In genomic region chr1:64139877-64140276, GRCh38 we compare ENCODE assay signal across 24 cellular contexts.
A peak's percentile ranks its signal among the peaks of the same experiment; 100 is the strongest.
DNase-seq lines count a peak whose midpoint lies in the region; ATAC-seq and TF ChIP-seq lines count a peak whose summit lies in the region.
"Had no signal": no experiment of that assay in that cellular context is flagged by ENCODE, and none has a peak within 500 bp of the region (broad histone marks: within the 10 kb centered on the region; RNA-seq: fewer than 3 reads in every experiment).

No MANE protein-coding gene starts in this region.

- no peak overlapping the region for H4K8ac ChIP-seq in mesendoderm (ENCODE audit: low read depth, low read length)

- H3K9me3 ChIP-seq in parathyroid adenoma (ENCODE audit: control insufficient read depth, low read length): no peaks in the 10 kb centered on the region
- H3K9me3 ChIP-seq: BLaER1, MG63 had no signal

- no peak overlapping the region for H4K5ac ChIP-seq in mesendoderm (ENCODE audit: low read length)

- DNase-seq in SK-N-DZ (ENCODE audit: low spot score) (peak; percentile 58), chondrocyte (ENCODE audit: low spot score) (no peak), mesendoderm (peak; percentile 68), NCI-H524 treated with DMSO at 0.1 percent for 48 hours (lab: John Stamatoyannopoulos, UW) (no peak), iPS-NIHi7 (ENCODE audit: extremely low spot score) (no peak), cortex of kidney (lab: John Stamatoyannopoulos, UW) (no peak)
- DNase-seq: CD4-positive, CD25-positive, alpha-beta regulatory T cell; DMS153; DND-41; GM23248; H7; KG1; MG63; NCI-H1105 treated with DMSO at 0.1 percent for 48 hours; NCI-H146; NCI-H1930; NCI-H446 treated with DMSO at 0.1 percent for 48 hours; NCI-H526 treated with DMSO at 0.1 percent for 48 hours; PC-9; RPMI8226; SHP77 had no signal

- no peaks in the 10 kb centered on the region for H3K27me3 Mint-ChIP-seq in chondrocyte (ENCODE audit: low read depth)
- H3K27me3 Mint-ChIP-seq: CD4-positive, CD25-positive, alpha-beta regulatory T cell had no signal

- no peak overlapping the region for H2BK15ac ChIP-seq in mesendoderm (replicated peaks; ENCODE audit: low read depth)

- no peak overlapping the region for H2BK5ac ChIP-seq in mesendoderm (ENCODE audit: low read length)

- H3K79me2 ChIP-seq in mesendoderm (ENCODE audit: control insufficient read depth, insufficient read depth, low read length): no peaks in the 10 kb centered on the region
- H3K79me2 ChIP-seq in parathyroid adenoma: no peaks in the 10 kb centered on the region

- peaks cover 3% of the 10 kb centered on the region for H3K4me1 ChIP-seq in mesendoderm (ENCODE audit: control insufficient read depth, low read depth, low read length)
- H3K4me1 ChIP-seq in parathyroid adenoma: peaks cover 2% of the 10 kb centered on the region

- H3K4me1 Mint-ChIP-seq in chondrocyte (ENCODE audit: low read depth): peaks cover 53% of the 10 kb centered on the region
- H3K4me1 Mint-ChIP-seq: CD4-positive, CD25-positive, alpha-beta regulatory T cell had no signal

- peaks cover 41% of the 10 kb centered on the region for H3K36me3 Mint-ChIP-seq in chondrocyte (ENCODE audit: low read depth)
- H3K36me3 Mint-ChIP-seq: CD4-positive, CD25-positive, alpha-beta regulatory T cell had no signal

- no peaks in the 10 kb centered on the region for H3K9me3 Mint-ChIP-seq in chondrocyte (ENCODE audit: low read depth)

- H3K9ac ChIP-seq in mesendoderm (ENCODE audit: low read length) (no peak overlapping the region), parathyroid adenoma (no peak overlapping the region)
- H3K9ac ChIP-seq: BLaER1, GM23248 had no signal

- H3K27ac ChIP-seq in mesendoderm (ENCODE audit: low read depth, low read length) (no peak overlapping the region), parathyroid adenoma (no peak overlapping the region)
- H3K27ac ChIP-seq: BLaER1, GM23248, PC-9 had no signal

- no peak overlapping the region for H3K4ac ChIP-seq in mesendoderm (ENCODE audit: low read depth, low read length)

- TF ChIP-seq CTCF in chondrocyte (IDR thresholded peaks at IDR 0.05) (no peak), parathyroid adenoma (IDR thresholded peaks at IDR 0.05) (no peak)

- no peaks in the 10 kb centered on the region for H3K36me3 ChIP-seq in mesendoderm (ENCODE audit: control insufficient read depth, insufficient read depth, low read length)
- no peaks in the 10 kb centered on the region for H3K36me3 ChIP-seq in parathyroid adenoma (ENCODE audit: control insufficient read depth, insufficient read depth, low read length)
- H3K36me3 ChIP-seq: MG63 had no signal

- H3K4me3 Mint-ChIP-seq in chondrocyte (ENCODE audit: unreplicated experiment): no peak overlapping the region
- H3K4me3 Mint-ChIP-seq: CD4-positive, CD25-positive, alpha-beta regulatory T cell had no signal

- no peak overlapping the region for H2AK5ac ChIP-seq in mesendoderm (ENCODE audit: low read length)

- H3K27me3 ChIP-seq in mesendoderm (ENCODE audit: insufficient read depth, low read length, poor library complexity): no peaks in the 10 kb centered on the region
- H3K27me3 ChIP-seq in parathyroid adenoma (ENCODE audit: control insufficient read depth, insufficient read depth, low read length): no peaks in the 10 kb centered on the region
- H3K27me3 ChIP-seq: BLaER1, MG63 had no signal

- H3K4me2 ChIP-seq in mesendoderm (ENCODE audit: low read length) (no peak overlapping the region), parathyroid adenoma (ENCODE audit: low read length) (peak overlapping the region; percentile 45)
- H3K4me2 ChIP-seq: BLaER1, PC-9 had no signal

- no CpG with 5 or more reads among the region's 10 CpGs for WGBS in mesendoderm (ENCODE audit: extremely low coverage, insufficient coverage, low lambda C conversion rate)

- H2AFZ ChIP-seq in parathyroid adenoma: no peak overlapping the region
- H2AFZ ChIP-seq: GM23248, PC-9 had no signal

- H3K18ac ChIP-seq in mesendoderm (ENCODE audit: low read length): no peak overlapping the region

- no peak overlapping the region for H3K23ac ChIP-seq in mesendoderm (ENCODE audit: low read length)

- no peak for ATAC-seq in GM19395 (IDR thresholded peaks at IDR 0.05; ENCODE audit: unreplicated experiment)

- H3K4me3 ChIP-seq in mesendoderm (ENCODE audit: low read length): no peak overlapping the region
- no peak overlapping the region for H3K4me3 ChIP-seq in parathyroid adenoma (ENCODE audit: low read depth, low read length)
- H3K4me3 ChIP-seq: BLaER1, GM23248, MG63, PC-9 had no signal

- H3K27ac Mint-ChIP-seq in chondrocyte (ENCODE audit: unreplicated experiment): peak overlapping the region; percentile 72
- H3K27ac Mint-ChIP-seq: CD4-positive, CD25-positive, alpha-beta regulatory T cell had no signal

- H3K56ac ChIP-seq in mesendoderm (ENCODE audit: low read length): no peak overlapping the region

- H2BK120ac ChIP-seq in mesendoderm (ENCODE audit: low read depth, low read length): no peak overlapping the region

- no peaks in the 10 kb centered on the region for H3K79me1 ChIP-seq in mesendoderm (ENCODE audit: low read length)

Comparison
In these comparisons a context has a peak if more than half of its experiments do, and no peak if none do; other contexts are left out.
1. DNase-seq: peak in SK-N-DZ (single experiment) and mesendoderm (single experiment); none in chondrocyte (single experiment), NCI-H524 treated with DMSO at 0.1 percent for 48 hours (single experiment), iPS-NIHi7 (single experiment) and cortex of kidney (single experiment).